In genomic region chr5:141960018-141960417, GRCh38 we compare ENCODE assay signal across 9 cellular contexts. TPM values are rescaled to one million over a fixed set of nuclear protein-coding genes. Genes with fewer than 3 reads are reported as not detected.
DNase-seq lines count a peak whose midpoint lies in the region; ATAC-seq, FAIRE-seq and TF ChIP-seq lines count a peak whose summit lies in the region.
"Had no signal": no experiment of that assay in that cellular context is flagged by ENCODE, and none has a peak within 500 bp of the region (broad histone marks: within the 10 kb centered on the region; RNA-seq: fewer than 3 reads in every experiment).

No MANE protein-coding gene starts in this region.

- H3K9me3 ChIP-seq in Caco-2: no peaks in the 10 kb centered on the region
- H3K9me3 ChIP-seq in Loucy (ENCODE audit: insufficient read depth, low read depth, low read length): no peaks in the 10 kb centered on the region
- no peaks in the 10 kb centered on the region for H3K9me3 ChIP-seq in adipocyte (ENCODE audit: control insufficient read depth, low read length)
- H3K9me3 ChIP-seq in kidney (ENCODE audit: control insufficient read depth in 1 of 2, low read length in 2 of 2): no peaks in the 10 kb centered on the region
- no peaks in the 10 kb centered on the region for H3K9me3 ChIP-seq in endodermal cell (ENCODE audit: control insufficient read depth, low read length)
- H3K9me3 ChIP-seq: gastroesophageal sphincter had no signal

- no TSS peak for BruUV-seq in Caco-2 (replicated peaks; lab: Mats Ljungman, UMichigan)

- no peaks in the 10 kb centered on the region for H3K27me3 ChIP-seq in Caco-2 (replicated peaks; ENCODE audit: control insufficient read depth, insufficient read depth, low read length)
- H3K27me3 ChIP-seq in Loucy (ENCODE audit: insufficient read depth, low read length, poor library complexity, severe bottlenecking): no peaks in the 10 kb centered on the region
- no peaks in the 10 kb centered on the region for H3K27me3 ChIP-seq in adipocyte (replicated peaks; ENCODE audit: control insufficient read depth, insufficient read depth, low read length)
- H3K27me3 ChIP-seq in mesendoderm (ENCODE audit: insufficient read depth, low read length, poor library complexity): no peaks in the 10 kb centered on the region
- H3K27me3 ChIP-seq in endodermal cell (ENCODE audit: control insufficient read depth, insufficient read depth, low read length, poor library complexity, severe bottlenecking): no peaks in the 10 kb centered on the region

- H2BK5ac ChIP-seq in mesendoderm (ENCODE audit: low read length): no peak overlapping the region

- H3K36me3 Mint-ChIP-seq in Caco-2 (ENCODE audit: insufficient read depth, unreplicated experiment): no peaks in the 10 kb centered on the region
- no peaks in the 10 kb centered on the region for H3K36me3 Mint-ChIP-seq in endodermal cell (ENCODE audit: low read depth)

- CTCF ChIA-PET in Caco-2 (lab: Charles Lee): interaction anchor here (0.6 to 2.9 kb wide), 21 partner anchors 8 to 291 kb away, joined by 3 to 49 read pairs (median 6); partner anchors contain the start of genes DELE1, PCDH1 and RNF14

- no CpG with 5 or more reads among the region's 10 CpGs for WGBS in mesendoderm (ENCODE audit: extremely low coverage, insufficient coverage, low lambda C conversion rate)
- 67 to 70% methylated on average over 10 of the region's 10 CpGs for WGBS in endodermal cell (ENCODE audit: insufficient coverage in 1 of 2, insufficient read length in 1 of 2), 2 experiments

- no peak overlapping the region for H3K23ac ChIP-seq in mesendoderm (ENCODE audit: low read length)

- H3K18ac ChIP-seq in mesendoderm (ENCODE audit: low read length): no peak overlapping the region

- no peaks in the 10 kb centered on the region for H3K27me3 Mint-ChIP-seq in Caco-2 (ENCODE audit: insufficient read depth, unreplicated experiment)
- peaks cover 3% of the 10 kb centered on the region for H3K27me3 Mint-ChIP-seq in endodermal cell (ENCODE audit: insufficient read depth)

- H3K4me1 ChIP-seq in Caco-2: 0 out of 2 replicates have a peak, but pooled peaks cover 5% of the 10 kb centered on the region
- H3K4me1 ChIP-seq in Loucy (ENCODE audit: insufficient read depth, low read length, poor library complexity, severe bottlenecking): peaks cover 38% of the 10 kb centered on the region
- no peaks in the 10 kb centered on the region for H3K4me1 ChIP-seq in adipocyte (ENCODE audit: control insufficient read depth, insufficient read depth, low read length)
- H3K4me1 ChIP-seq in mesendoderm (ENCODE audit: control insufficient read depth, low read depth, low read length): no peaks in the 10 kb centered on the region
- peaks cover 4 to 12% of the 10 kb centered on the region in 2 donors for H3K4me1 ChIP-seq in kidney (ENCODE audit: control insufficient read depth in 1 of 2, insufficient read depth in 1 of 2, low read depth in 1 of 2, low read length in 2 of 2)
- no peaks in the 10 kb centered on the region for H3K4me1 ChIP-seq in endodermal cell (ENCODE audit: control insufficient read depth, insufficient read depth, low read length)

- no peaks in the 10 kb centered on the region for H3K9me2 ChIP-seq in Loucy (replicated peaks; ENCODE audit: low read depth, low read length)

- H3K4me3 ChIP-seq in Caco-2 (ENCODE audit: low read depth, low read length) (no peak overlapping the region), Loucy (ENCODE audit: low read length, poor library complexity, severe bottlenecking) (no peak overlapping the region), adipocyte (ENCODE audit: low read length) (no peak overlapping the region), mesendoderm (ENCODE audit: low read length) (no peak overlapping the region), kidney (ENCODE audit: low read length in 2 of 2) (no peak overlapping the region), endodermal cell (ENCODE audit: low read length) (no peak overlapping the region)
- H3K4me3 ChIP-seq: gastroesophageal sphincter had no signal

- peak; percentile 31 to 46 for TF ChIP-seq CTCF in Caco-2 (IDR thresholded peaks at IDR 0.05; ENCODE audit: insufficient read depth in 1 of 2, low read depth in 1 of 2, low read length in 1 of 2, severe bottlenecking in 1 of 2, unreplicated experiment in 1 of 2)
- TF ChIP-seq CTCF in Loucy (conservative IDR thresholded peaks at IDR 0.05; ENCODE audit: low read length): peak; percentile 70
- TF ChIP-seq CTCF in kidney (IDR thresholded peaks at IDR 0.05; ENCODE audit: borderline replicate concordance, extremely low read depth, insufficient read depth): no peak
- TF ChIP-seq CTCF in endodermal cell (conservative IDR thresholded peaks at IDR 0.05): no peak

- H3K4me1 Mint-ChIP-seq in Caco-2 (ENCODE audit: low read depth, unreplicated experiment): no peaks in the 10 kb centered on the region
- peaks cover 10% of the 10 kb centered on the region for H3K4me1 Mint-ChIP-seq in endodermal cell

- DNase-seq in Caco-2 (peak in 1 of 2 experiments; percentile 29), adipocyte (ENCODE audit: low read depth) (peak; percentile 11), mesendoderm (peak; percentile 29), kidney (no peak), endodermal cell (no peak)
- DNase-seq in effector CD4-positive, alpha-beta T cell: no peak

- no peak for FAIRE-seq in kidney (lab: Jason Lieb, UNC)

- H3K4me3 Mint-ChIP-seq in Caco-2 (ENCODE audit: unreplicated experiment): no peak overlapping the region
- no peak overlapping the region for H3K4me3 Mint-ChIP-seq in endodermal cell

- H3K4me2 ChIP-seq in Loucy (ENCODE audit: low read depth, low read length, poor library complexity, severe bottlenecking) (peak overlapping the region; percentile 88), mesendoderm (ENCODE audit: low read length) (no peak overlapping the region)

- no peaks in the 10 kb centered on the region for H3K79me1 ChIP-seq in mesendoderm (ENCODE audit: low read length)

- no peak overlapping the region for H2BK15ac ChIP-seq in mesendoderm (replicated peaks; ENCODE audit: low read depth)

- H4K20me1 ChIP-seq in Loucy (ENCODE audit: insufficient read depth, low read length, poor library complexity, severe bottlenecking): no peaks in the 10 kb centered on the region

- POLR2A ChIA-PET in Caco-2 (lab: Charles Lee): interaction anchor here (1.1 to 1.6 kb wide), 2 partner anchors 9 to 36 kb away, joined by 9 to 17 read pairs; partner anchors contain the start of genes DELE1 and RNF14

- H3K9me3 Mint-ChIP-seq in Caco-2 (ENCODE audit: unreplicated experiment) (no peaks in the 10 kb centered on the region), endodermal cell (no peaks in the 10 kb centered on the region)

- H3K27ac ChIP-seq in mesendoderm (ENCODE audit: low read depth, low read length): no peak overlapping the region
- H3K27ac ChIP-seq in kidney (ENCODE audit: low read depth in 2 of 2, low read length in 2 of 2): no peak overlapping the region
- H3K27ac ChIP-seq in endodermal cell (ENCODE audit: low read depth, low read length): no peak overlapping the region

- no peak overlapping the region for H4K5ac ChIP-seq in mesendoderm (ENCODE audit: low read length)

- H3K36me3 ChIP-seq in Caco-2 (ENCODE audit: control insufficient read depth, insufficient read depth, low read length) (no peaks in the 10 kb centered on the region), Loucy (ENCODE audit: insufficient read depth, low read length) (no peaks in the 10 kb centered on the region), adipocyte (ENCODE audit: control insufficient read depth, insufficient read depth, low read length, severe bottlenecking) (no peaks in the 10 kb centered on the region), mesendoderm (ENCODE audit: control insufficient read depth, insufficient read depth, low read length) (no peaks in the 10 kb centered on the region), kidney (ENCODE audit: control insufficient read depth in 1 of 2, insufficient read depth in 2 of 2, low read length in 2 of 2) (no peaks in the 10 kb centered on the region), endodermal cell (ENCODE audit: control insufficient read depth, insufficient read depth, low read length) (no peaks in the 10 kb centered on the region)

- H2AFZ ChIP-seq in Loucy (ENCODE audit: low read length): no peak overlapping the region

- no peaks in the 10 kb centered on the region for H3F3A ChIP-seq in Loucy (ENCODE audit: low read depth)

- no peak for ATAC-seq in HG02870 (IDR thresholded peaks at IDR 0.05; ENCODE audit: unreplicated experiment)

- no peaks in the 10 kb centered on the region for H3K79me2 ChIP-seq in Loucy (ENCODE audit: insufficient read depth, low read length)
- H3K79me2 ChIP-seq in mesendoderm (ENCODE audit: control insufficient read depth, insufficient read depth, low read length): no peaks in the 10 kb centered on the region

- intact Hi-C loops in Caco-2 (cut with micrococcal nuclease; ENCODE audit: unreplicated experiment): loop anchor here (1.0 kb wide), 3 partner anchors 71 to 295 kb away; no protein-coding TSS in a partner anchor
- intact Hi-C loops in kidney (cut with DNase I): no loop called here

- H3K9ac ChIP-seq in Loucy (ENCODE audit: low read depth, low read length, poor library complexity, severe bottlenecking) (no peak overlapping the region), adipocyte (ENCODE audit: low read length) (no peak overlapping the region), mesendoderm (ENCODE audit: low read length) (no peak overlapping the region), kidney (ENCODE audit: low read length in 2 of 2) (no peak overlapping the region), endodermal cell (ENCODE audit: extremely low read depth, low read length, poor library complexity, severe bottlenecking) (no peak overlapping the region)

- H2AK5ac ChIP-seq in mesendoderm (ENCODE audit: low read length): no peak overlapping the region

- H3K27ac Mint-ChIP-seq in Caco-2 (ENCODE audit: unreplicated experiment): no peak overlapping the region
- H3K27ac Mint-ChIP-seq in endodermal cell: no peak overlapping the region

- no peak overlapping the region for H4K8ac ChIP-seq in mesendoderm (ENCODE audit: low read depth, low read length)

- H2BK120ac ChIP-seq in mesendoderm (ENCODE audit: low read depth, low read length): no peak overlapping the region

- no peak overlapping the region for H3K56ac ChIP-seq in mesendoderm (ENCODE audit: low read length)

- no peak overlapping the region for H3K4ac ChIP-seq in mesendoderm (ENCODE audit: low read depth, low read length)

RNA-seq across cellular contexts. Expression of gene PCDH12, which starts 2.0 kb away (rescaled TPM):
- total RNA-seq in Caco-2 (2022) (not detected in 2 replicates), kidney (14.1 TPM), endodermal cell (not detected)
- polyA plus RNA-seq in mesendoderm (2013, experiment 1 of 2): 0.06 TPM
- polyA plus RNA-seq in mesendoderm (2013, experiment 2 of 2): 0.07 TPM
- polyA plus RNA-seq in kidney (ENCODE audit: insufficient read depth, low read depth, low replicate concordance): 7.4 TPM
- polyA plus RNA-seq in endodermal cell (2013, experiment 1 of 2): 0.04 TPM
- 0.17 TPM for polyA plus RNA-seq in endodermal cell (2013, experiment 2 of 2)

RNA-seq across cellular contexts. Expression of gene RNF14, which starts 8.9 kb away (rescaled TPM):
- 35.1 and 38.7 TPM in 2 replicates for total RNA-seq in Caco-2 (2022)
- 17.6 TPM for polyA plus RNA-seq in mesendoderm (2013, experiment 1 of 2)
- polyA plus RNA-seq in mesendoderm (2013, experiment 2 of 2): 18.8 TPM
- 69.3 TPM for total RNA-seq in kidney
- polyA plus RNA-seq in kidney (ENCODE audit: insufficient read depth, low read depth, low replicate concordance): 53.5 TPM
- 10 to 100 TPM; 27.5 to 33.0 TPM for total RNA-seq in endodermal cell
- 33.7 TPM for polyA plus RNA-seq in endodermal cell (2013, experiment 1 of 2)
- 31.9 TPM for polyA plus RNA-seq in endodermal cell (2013, experiment 2 of 2)

RNA-seq across cellular contexts. Expression of gene DELE1, which starts 36.3 kb away (rescaled TPM):
- 67.6 and 78.6 TPM in 2 replicates for total RNA-seq in Caco-2 (2022)
- polyA plus RNA-seq in mesendoderm (2013, experiment 1 of 2): 29.3 TPM
- polyA plus RNA-seq in mesendoderm (2013, experiment 2 of 2): 30.5 TPM
- 82.3 TPM for total RNA-seq in kidney
- polyA plus RNA-seq in kidney (ENCODE audit: insufficient read depth, low read depth, low replicate concordance): 67.7 TPM
- 10 to 100 TPM; 66.5 to 71.4 TPM for total RNA-seq in endodermal cell
- 74.8 TPM for polyA plus RNA-seq in endodermal cell (2013, experiment 1 of 2)
- polyA plus RNA-seq in endodermal cell (2013, experiment 2 of 2): 65.1 TPM

RNA-seq across cellular contexts. Expression of gene GNPDA1, which starts 52.8 kb away (rescaled TPM):
- total RNA-seq in Caco-2 (2022) (61.3 and 70.9 TPM in 2 replicates), kidney (30.1 TPM), endodermal cell (100 to 1,000 TPM in 1 of 2 donors, 10 to 100 TPM in 1; 90.9 to 118 TPM)
- polyA plus RNA-seq in mesendoderm (2013, experiment 1 of 2): 61.7 TPM
- 60.5 TPM for polyA plus RNA-seq in mesendoderm (2013, experiment 2 of 2)
- 76.6 TPM for polyA plus RNA-seq in kidney (ENCODE audit: insufficient read depth, low read depth, low replicate concordance)
- 73.3 TPM for polyA plus RNA-seq in endodermal cell (2013, experiment 1 of 2)
- 64.5 TPM for polyA plus RNA-seq in endodermal cell (2013, experiment 2 of 2)

Comparison
In these comparisons a context has a peak if more than half of its experiments do, and no peak if none do; other contexts are left out.
1. DNase-seq: peak in adipocyte (single experiment) and mesendoderm (single experiment); none in effector CD4-positive, alpha-beta T cell (single experiment), kidney (single experiment) and endodermal cell (single experiment).
2. CTCF ChIP-seq: peak in Caco-2 (2 of 2) and Loucy (single experiment); none in kidney (single experiment) and endodermal cell (single experiment).
3. RNA of gene PCDH12, which starts 2.0 kb away (total RNA-seq): 14.1 TPM in kidney (single experiment); not detected in endodermal cell and not detected in Caco-2; every median in the first group is over 10 times any median in the second.